7 cellular contexts compared by ENCODE assay signal in genomic region chr3:187531831-187532230, GRCh38.
"Had no signal": no experiment of that assay in that cellular context is flagged by ENCODE, and none has a peak within 500 bp of the region (broad histone marks: within the 10 kb centered on the region; RNA-seq: fewer than 3 reads in every experiment).

No MANE protein-coding gene starts in this region.

- H2AFZ ChIP-seq: GM23338 had no signal

- DNase-seq: H9, HCEC 1CT, HFFc6, KG1 had no signal

- H3K4me3 ChIP-seq: GM23338 had no signal

- ATAC-seq: GM23338 had no signal

- FAIRE-seq: H1, HTR-8/SVneo had no signal

- H3K4me2 ChIP-seq: GM23338 had no signal
